In the genomic region with DNA sequence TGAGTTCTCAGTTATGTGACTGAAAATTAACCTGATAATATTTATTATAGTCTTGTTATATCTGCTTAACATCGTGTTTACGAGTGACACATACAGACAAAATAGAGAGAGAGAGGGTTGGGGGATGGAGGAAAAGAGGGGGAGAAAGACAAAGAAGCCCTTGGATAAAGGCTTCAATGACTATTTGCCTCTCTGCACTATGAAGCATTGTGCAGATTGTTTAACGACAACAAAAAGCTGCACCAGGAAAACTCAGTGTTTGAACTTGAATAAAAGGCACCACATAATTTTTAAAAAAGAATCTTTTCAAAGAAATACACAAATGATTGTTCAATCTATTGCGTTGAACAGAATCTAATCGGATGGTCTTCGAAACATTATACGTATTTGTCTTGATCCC, we compare ENCODE assay signal across 20 cellular contexts.
"Had no signal": no experiment of that assay in that cellular context is flagged by ENCODE, and none has a peak within 500 bp of the region (broad histone marks: within the 10 kb centered on the region; RNA-seq: fewer than 3 reads in every experiment).

No MANE protein-coding gene starts in this region.

- H3K27ac ChIP-seq: esophagus muscularis mucosa, foreskin keratinocyte, gastroesophageal sphincter, heart right ventricle, psoas muscle, right lobe of liver, testis, tibial artery had no signal

- H3K27me3 ChIP-seq: esophagus muscularis mucosa, foreskin keratinocyte, gastroesophageal sphincter, heart right ventricle, right lobe of liver, testis, tibial artery had no signal

- ATAC-seq: foreskin keratinocyte; gastroesophageal sphincter; heart right ventricle; left ventricle myocardium superior; naive thymus-derived CD4-positive, alpha-beta T cell; psoas muscle; right lobe of liver; stimulated activated naive B cell treated with anti-CD40 and anti-IgM and Interleukin-4, amounts not matched to agents 10 μg/mL and 1 μg/mL and 100 μg/mL, for 72 hours had no signal

- DNase-seq: cerebellar nuclear complex; effector memory CD4-positive, alpha-beta T cell; foreskin keratinocyte; glutamatergic neuron; heart right ventricle; kidney glomerular epithelial cell; left ventricle myocardium superior; mesenchymal stem cell; naive thymus-derived CD4-positive, alpha-beta T cell; posterior cingulate gyrus; psoas muscle; right lobe of liver; small intestine; stimulated activated CD4-positive, alpha-beta T cell treated with anti-CD3 and anti-CD28 coated beads, Interleukin-15, amount 100 ng/mL, for 24 hours; stimulated activated CD4-positive, alpha-beta T cell treated with anti-CD3 and anti-CD28 coated beads, Interleukin-2, amount 100 ng/mL, for 48 hours; stimulated activated naive B cell treated with anti-CD40 and anti-IgM and Interleukin-4, amounts not matched to agents 10 μg/mL and 1 μg/mL and 100 μg/mL, for 72 hours; testis; tibial artery had no signal
